In the genomic region with DNA sequence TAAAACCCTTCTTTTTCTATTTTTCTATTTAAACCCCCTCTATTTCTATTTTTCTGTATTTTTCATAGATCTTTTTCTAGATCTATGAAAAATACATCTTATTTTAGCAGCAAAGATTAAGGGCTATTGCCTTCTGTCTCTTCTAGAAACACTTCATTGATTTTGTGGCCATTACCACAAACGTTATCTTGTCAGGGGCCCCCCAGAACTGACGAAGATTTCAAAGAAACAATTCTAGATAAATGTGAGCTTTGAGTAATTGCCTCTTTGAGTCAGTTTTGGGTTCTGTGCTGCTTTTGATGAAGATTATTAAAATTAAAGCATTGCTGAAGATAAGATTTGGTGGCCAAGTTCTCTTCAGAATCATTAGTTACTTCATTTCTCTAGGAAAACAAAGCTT, we compare ENCODE assay signal across 1 cellular context.
TF ChIP-seq lines count a peak whose summit lies in the region.

No MANE protein-coding gene starts in this region.

TF ChIP-seq in GM12878, 131 proteins besides CTCF, POLR2A, EP300 and RAD21 (continued from another document):
- TF ChIP-seq BMI1 (IDR thresholded peaks at IDR 0.05; ENCODE audit: borderline replicate concordance) (no peak), CBX5 (IDR thresholded peaks at IDR 0.05; ENCODE audit: low read depth) (no peak), NFYA (IDR thresholded peaks at IDR 0.05; ENCODE audit: borderline replicate concordance, low read depth, low read length) (no peak), TBL1XR1 (IDR thresholded peaks at IDR 0.05; ENCODE audit: low read depth, low read length) (no peak), NFXL1 (IDR thresholded peaks at IDR 0.05; ENCODE audit: borderline replicate concordance) (no peak), IKZF2 (IDR thresholded peaks at IDR 0.05) (no peak), DPF2 (IDR thresholded peaks at IDR 0.05) (no peak), NFIC (IDR thresholded peaks at IDR 0.05; ENCODE audit: low read depth, low read length) (0 out of 2 replicates have a peak, but pooled peaks have one; percentile 27), JUNB (IDR thresholded peaks at IDR 0.05) (peak; percentile 40; the same call in 1 of the 2 replicates), BACH1 (IDR thresholded peaks at IDR 0.05; ENCODE audit: borderline replicate concordance) (no peak), LARP7 (IDR thresholded peaks at IDR 0.05) (no peak), MEF2A (IDR thresholded peaks at IDR 0.05; ENCODE audit: insufficient read depth, low read depth, low read length) (no peak), TCF12 (IDR thresholded peaks at IDR 0.05; ENCODE audit: low read depth, low read length) (no peak), RUNX3 (IDR thresholded peaks at IDR 0.05; ENCODE audit: low read length) (peak; percentile 78), EZH2 (IDR thresholded peaks at IDR 0.05; ENCODE audit: borderline replicate concordance, control insufficient read depth, low read depth, low read length) (no peak), CREM (IDR thresholded peaks at IDR 0.05; ENCODE audit: low read depth) (no peak), POLR2AphosphoS2 (IDR thresholded peaks at IDR 0.05; ENCODE audit: low read depth, low read length) (no peak)
- TF ChIP-seq, protein P1, sequence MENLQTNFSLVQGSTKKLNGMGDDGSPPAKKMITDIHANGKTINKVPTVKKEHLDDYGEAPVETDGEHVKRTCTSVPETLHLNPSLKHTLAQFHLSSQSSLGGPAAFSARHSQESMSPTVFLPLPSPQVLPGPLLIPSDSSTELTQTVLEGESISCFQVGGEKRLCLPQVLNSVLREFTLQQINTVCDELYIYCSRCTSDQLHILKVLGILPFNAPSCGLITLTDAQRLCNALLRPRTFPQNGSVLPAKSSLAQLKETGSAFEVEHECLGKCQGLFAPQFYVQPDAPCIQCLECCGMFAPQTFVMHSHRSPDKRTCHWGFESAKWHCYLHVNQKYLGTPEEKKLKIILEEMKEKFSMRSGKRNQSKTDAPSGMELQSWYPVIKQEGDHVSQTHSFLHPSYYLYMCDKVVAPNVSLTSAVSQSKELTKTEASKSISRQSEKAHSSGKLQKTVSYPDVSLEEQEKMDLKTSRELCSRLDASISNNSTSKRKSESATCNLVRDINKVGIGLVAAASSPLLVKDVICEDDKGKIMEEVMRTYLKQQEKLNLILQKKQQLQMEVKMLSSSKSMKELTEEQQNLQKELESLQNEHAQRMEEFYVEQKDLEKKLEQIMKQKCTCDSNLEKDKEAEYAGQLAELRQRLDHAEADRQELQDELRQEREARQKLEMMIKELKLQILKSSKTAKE (IDR thresholded peaks at IDR 0.05; ENCODE audit: low read depth, poor library complexity, severe bottlenecking) = no peak
- TF ChIP-seq, protein P2, sequence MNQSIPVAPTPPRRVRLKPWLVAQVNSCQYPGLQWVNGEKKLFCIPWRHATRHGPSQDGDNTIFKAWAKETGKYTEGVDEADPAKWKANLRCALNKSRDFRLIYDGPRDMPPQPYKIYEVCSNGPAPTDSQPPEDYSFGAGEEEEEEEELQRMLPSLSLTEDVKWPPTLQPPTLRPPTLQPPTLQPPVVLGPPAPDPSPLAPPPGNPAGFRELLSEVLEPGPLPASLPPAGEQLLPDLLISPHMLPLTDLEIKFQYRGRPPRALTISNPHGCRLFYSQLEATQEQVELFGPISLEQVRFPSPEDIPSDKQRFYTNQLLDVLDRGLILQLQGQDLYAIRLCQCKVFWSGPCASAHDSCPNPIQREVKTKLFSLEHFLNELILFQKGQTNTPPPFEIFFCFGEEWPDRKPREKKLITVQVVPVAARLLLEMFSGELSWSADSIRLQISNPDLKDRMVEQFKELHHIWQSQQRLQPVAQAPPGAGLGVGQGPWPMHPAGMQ (IDR thresholded peaks at IDR 0.05; ENCODE audit: borderline replicate concordance) = no peak
- TF ChIP-seq, protein P3, sequence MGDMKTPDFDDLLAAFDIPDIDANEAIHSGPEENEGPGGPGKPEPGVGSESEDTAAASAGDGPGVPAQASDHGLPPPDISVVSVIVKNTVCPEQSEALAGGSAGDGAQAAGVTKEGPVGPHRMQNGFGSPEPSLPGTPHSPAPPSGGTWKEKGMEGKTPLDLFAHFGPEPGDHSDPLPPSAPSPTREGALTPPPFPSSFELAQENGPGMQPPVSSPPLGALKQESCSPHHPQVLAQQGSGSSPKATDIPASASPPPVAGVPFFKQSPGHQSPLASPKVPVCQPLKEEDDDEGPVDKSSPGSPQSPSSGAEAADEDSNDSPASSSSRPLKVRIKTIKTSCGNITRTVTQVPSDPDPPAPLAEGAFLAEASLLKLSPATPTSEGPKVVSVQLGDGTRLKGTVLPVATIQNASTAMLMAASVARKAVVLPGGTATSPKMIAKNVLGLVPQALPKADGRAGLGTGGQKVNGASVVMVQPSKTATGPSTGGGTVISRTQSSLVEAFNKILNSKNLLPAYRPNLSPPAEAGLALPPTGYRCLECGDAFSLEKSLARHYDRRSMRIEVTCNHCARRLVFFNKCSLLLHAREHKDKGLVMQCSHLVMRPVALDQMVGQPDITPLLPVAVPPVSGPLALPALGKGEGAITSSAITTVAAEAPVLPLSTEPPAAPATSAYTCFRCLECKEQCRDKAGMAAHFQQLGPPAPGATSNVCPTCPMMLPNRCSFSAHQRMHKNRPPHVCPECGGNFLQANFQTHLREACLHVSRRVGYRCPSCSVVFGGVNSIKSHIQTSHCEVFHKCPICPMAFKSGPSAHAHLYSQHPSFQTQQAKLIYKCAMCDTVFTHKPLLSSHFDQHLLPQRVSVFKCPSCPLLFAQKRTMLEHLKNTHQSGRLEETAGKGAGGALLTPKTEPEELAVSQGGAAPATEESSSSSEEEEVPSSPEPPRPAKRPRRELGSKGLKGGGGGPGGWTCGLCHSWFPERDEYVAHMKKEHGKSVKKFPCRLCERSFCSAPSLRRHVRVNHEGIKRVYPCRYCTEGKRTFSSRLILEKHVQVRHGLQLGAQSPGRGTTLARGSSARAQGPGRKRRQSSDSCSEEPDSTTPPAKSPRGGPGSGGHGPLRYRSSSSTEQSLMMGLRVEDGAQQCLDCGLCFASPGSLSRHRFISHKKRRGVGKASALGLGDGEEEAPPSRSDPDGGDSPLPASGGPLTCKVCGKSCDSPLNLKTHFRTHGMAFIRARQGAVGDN (IDR thresholded peaks at IDR 0.05) = no peak
- TF ChIP-seq, protein P4, sequence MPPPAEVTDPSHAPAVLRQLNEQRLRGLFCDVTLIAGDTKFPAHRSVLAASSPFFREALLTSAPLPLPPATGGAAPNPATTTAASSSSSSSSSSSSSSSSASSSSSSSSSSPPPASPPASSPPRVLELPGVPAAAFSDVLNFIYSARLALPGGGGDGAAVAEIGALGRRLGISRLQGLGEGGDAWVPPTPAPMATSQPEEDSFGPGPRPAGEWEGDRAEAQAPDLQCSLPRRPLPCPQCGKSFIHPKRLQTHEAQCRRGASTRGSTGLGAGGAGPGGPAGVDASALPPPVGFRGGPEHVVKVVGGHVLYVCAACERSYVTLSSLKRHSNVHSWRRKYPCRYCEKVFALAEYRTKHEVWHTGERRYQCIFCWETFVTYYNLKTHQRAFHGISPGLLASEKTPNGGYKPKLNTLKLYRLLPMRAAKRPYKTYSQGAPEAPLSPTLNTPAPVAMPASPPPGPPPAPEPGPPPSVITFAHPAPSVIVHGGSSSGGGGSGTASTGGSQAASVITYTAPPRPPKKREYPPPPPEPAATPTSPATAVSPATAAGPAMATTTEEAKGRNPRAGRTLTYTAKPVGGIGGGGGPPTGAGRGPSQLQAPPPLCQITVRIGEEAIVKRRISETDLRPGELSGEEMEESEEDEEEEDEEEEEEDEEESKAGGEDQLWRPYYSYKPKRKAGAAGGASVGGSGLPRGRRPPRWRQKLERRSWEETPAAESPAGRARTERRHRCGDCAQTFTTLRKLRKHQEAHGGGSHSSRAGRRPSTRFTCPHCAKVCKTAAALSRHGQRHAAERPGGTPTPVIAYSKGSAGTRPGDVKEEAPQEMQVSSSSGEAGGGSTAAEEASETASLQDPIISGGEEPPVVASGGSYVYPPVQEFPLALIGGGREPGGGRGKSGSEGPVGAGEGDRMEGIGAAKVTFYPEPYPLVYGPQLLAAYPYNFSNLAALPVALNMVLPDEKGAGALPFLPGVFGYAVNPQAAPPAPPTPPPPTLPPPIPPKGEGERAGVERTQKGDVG (CRISPR knock-in tag; IDR thresholded peaks at IDR 0.05) = no peak
- TF ChIP-seq, protein P5, sequence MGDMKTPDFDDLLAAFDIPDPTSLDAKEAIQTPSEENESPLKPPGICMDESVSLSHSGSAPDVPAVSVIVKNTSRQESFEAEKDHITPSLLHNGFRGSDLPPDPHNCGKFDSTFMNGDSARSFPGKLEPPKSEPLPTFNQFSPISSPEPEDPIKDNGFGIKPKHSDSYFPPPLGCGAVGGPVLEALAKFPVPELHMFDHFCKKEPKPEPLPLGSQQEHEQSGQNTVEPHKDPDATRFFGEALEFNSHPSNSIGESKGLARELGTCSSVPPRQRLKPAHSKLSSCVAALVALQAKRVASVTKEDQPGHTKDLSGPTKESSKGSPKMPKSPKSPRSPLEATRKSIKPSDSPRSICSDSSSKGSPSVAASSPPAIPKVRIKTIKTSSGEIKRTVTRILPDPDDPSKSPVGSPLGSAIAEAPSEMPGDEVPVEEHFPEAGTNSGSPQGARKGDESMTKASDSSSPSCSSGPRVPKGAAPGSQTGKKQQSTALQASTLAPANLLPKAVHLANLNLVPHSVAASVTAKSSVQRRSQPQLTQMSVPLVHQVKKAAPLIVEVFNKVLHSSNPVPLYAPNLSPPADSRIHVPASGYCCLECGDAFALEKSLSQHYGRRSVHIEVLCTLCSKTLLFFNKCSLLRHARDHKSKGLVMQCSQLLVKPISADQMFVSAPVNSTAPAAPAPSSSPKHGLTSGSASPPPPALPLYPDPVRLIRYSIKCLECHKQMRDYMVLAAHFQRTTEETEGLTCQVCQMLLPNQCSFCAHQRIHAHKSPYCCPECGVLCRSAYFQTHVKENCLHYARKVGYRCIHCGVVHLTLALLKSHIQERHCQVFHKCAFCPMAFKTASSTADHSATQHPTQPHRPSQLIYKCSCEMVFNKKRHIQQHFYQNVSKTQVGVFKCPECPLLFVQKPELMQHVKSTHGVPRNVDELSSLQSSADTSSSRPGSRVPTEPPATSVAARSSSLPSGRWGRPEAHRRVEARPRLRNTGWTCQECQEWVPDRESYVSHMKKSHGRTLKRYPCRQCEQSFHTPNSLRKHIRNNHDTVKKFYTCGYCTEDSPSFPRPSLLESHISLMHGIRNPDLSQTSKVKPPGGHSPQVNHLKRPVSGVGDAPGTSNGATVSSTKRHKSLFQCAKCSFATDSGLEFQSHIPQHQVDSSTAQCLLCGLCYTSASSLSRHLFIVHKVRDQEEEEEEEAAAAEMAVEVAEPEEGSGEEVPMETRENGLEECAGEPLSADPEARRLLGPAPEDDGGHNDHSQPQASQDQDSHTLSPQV (IDR thresholded peaks at IDR 0.05) = no peak
